Comparison of ENCODE assay signal across 12 cellular contexts in genomic region chr2:168470188-168470879, GRCh38. TPM values are rescaled to one million over a fixed set of nuclear protein-coding genes. Genes with fewer than 3 reads are reported as not detected.
DNase-seq lines count a peak whose midpoint lies in the region; ATAC-seq and TF ChIP-seq lines count a peak whose summit lies in the region.
"Had no signal": no experiment of that assay in that cellular context is flagged by ENCODE, and none has a peak within 500 bp of the region (broad histone marks: within the 10 kb centered on the region; RNA-seq: fewer than 3 reads in every experiment).

No MANE protein-coding gene starts in this region.

- H3K27ac ChIP-seq in esophagus muscularis mucosa (replicated peaks in 1 of 4) (peak overlapping the region in 3 of 4 donors; percentile 25 to 59 (median 47)), tibial nerve (no peak overlapping the region)

- no peak for TF ChIP-seq POLR2A in esophagus muscularis mucosa (IDR thresholded peaks at IDR 0.05; ENCODE audit: low read depth)
- TF ChIP-seq POLR2A in tibial nerve (IDR thresholded peaks at IDR 0.05): no peak

- H3K4me1 Mint-ChIP-seq in activated T-cell treated with anti-CD3 and anti-CD28 coated beads, Interleukin-2, amount 50 U/mL, for 24 hours (ENCODE audit: low read depth): peaks cover 70% of the 10 kb centered on the region
- peaks cover 47% of the 10 kb centered on the region for H3K4me1 Mint-ChIP-seq in type B pancreatic cell (ENCODE audit: unreplicated experiment)

- no peak for DNase-seq in activated T-cell treated with anti-CD3 and anti-CD28 coated beads, Interleukin-2, amount 50 U/mL, for 24 hours
- DNase-seq in activated T-cell treated with anti-CD3 and anti-CD28 coated beads, Interleukin-2, amount 50 U/mL, for 48 hours: no peak
- DNase-seq in NAMALWA (ENCODE audit: low spot score) (peak; percentile 9), esophagus muscularis mucosa (ENCODE audit: extremely low spot score) (no peak), type B pancreatic cell (ENCODE audit: extremely low spot score, unreplicated experiment) (no peak), tibial nerve (ENCODE audit: low spot score in 2 of 2) (no peak)
- DNase-seq: effector memory CD4-positive, alpha-beta T cell; heart right ventricle; NCI-H526 treated with DMSO at 0.1 percent for 48 hours had no signal

- no peaks in the 10 kb centered on the region for H3K9me3 Mint-ChIP-seq in activated T-cell treated with anti-CD3 and anti-CD28 coated beads, Interleukin-2, amount 50 U/mL, for 24 hours
- no peaks in the 10 kb centered on the region for H3K9me3 Mint-ChIP-seq in type B pancreatic cell

- ATAC-seq in GM21381 (IDR thresholded peaks at IDR 0.05; ENCODE audit: unreplicated experiment) (no peak), GM19328 (IDR thresholded peaks at IDR 0.05; ENCODE audit: unreplicated experiment) (no peak)
- ATAC-seq: sciatic nerve had no signal

- H3K27me3 ChIP-seq in esophagus muscularis mucosa: no peaks in the 10 kb centered on the region
- no peaks in the 10 kb centered on the region for H3K27me3 ChIP-seq in tibial nerve
- H3K27me3 ChIP-seq: heart right ventricle had no signal

- intact Hi-C loops in esophagus muscularis mucosa (cut with DNase I): no loop called here

- H3K4me3 ChIP-seq in esophagus muscularis mucosa: no peak overlapping the region
- H3K4me3 ChIP-seq in tibial nerve: no peak overlapping the region
- H3K4me3 ChIP-seq: heart right ventricle had no signal

- no peaks in the 10 kb centered on the region for H3K27me3 Mint-ChIP-seq in activated T-cell treated with anti-CD3 and anti-CD28 coated beads, Interleukin-2, amount 50 U/mL, for 24 hours
- no peaks in the 10 kb centered on the region for H3K27me3 Mint-ChIP-seq in type B pancreatic cell

- peak overlapping the region; percentile 61 for H3K27ac Mint-ChIP-seq in activated T-cell treated with anti-CD3 and anti-CD28 coated beads, Interleukin-2, amount 50 U/mL, for 24 hours
- H3K27ac Mint-ChIP-seq in type B pancreatic cell: peak overlapping the region; percentile 57

- TF ChIP-seq CTCF in esophagus muscularis mucosa (IDR thresholded peaks at IDR 0.05): no peak
- no peak for TF ChIP-seq CTCF in type B pancreatic cell (conservative IDR thresholded peaks at IDR 0.05)
- TF ChIP-seq CTCF in tibial nerve (IDR thresholded peaks at IDR 0.05): no peak

- peaks cover 43 to 64% (median 63%) of the 10 kb centered on the region in 4 donors for H3K4me1 ChIP-seq in esophagus muscularis mucosa
- H3K4me1 ChIP-seq in tibial nerve: peaks cover 0 to 28% (median 17%) of the 10 kb centered on the region in 4 donors

- 92% methylated on average over 3 of the region's 3 CpGs for WGBS in esophagus muscularis mucosa
- WGBS in tibial nerve, 2 donors: 77 to 81% methylated on average over 3 of the region's 3 CpGs

- TF ChIP-seq EP300 in esophagus muscularis mucosa (IDR thresholded peaks at IDR 0.05) (no peak), tibial nerve (IDR thresholded peaks at IDR 0.05) (no peak)

- peaks cover 2% of the 10 kb centered on the region for H3K36me3 Mint-ChIP-seq in activated T-cell treated with anti-CD3 and anti-CD28 coated beads, Interleukin-2, amount 50 U/mL, for 24 hours (ENCODE audit: low read depth)
- peaks cover 13% of the 10 kb centered on the region for H3K36me3 Mint-ChIP-seq in type B pancreatic cell

- H3K9me3 ChIP-seq in esophagus muscularis mucosa (no peaks in the 10 kb centered on the region), tibial nerve (no peaks in the 10 kb centered on the region)
- H3K9me3 ChIP-seq: heart right ventricle had no signal

- no peak overlapping the region for H3K4me3 Mint-ChIP-seq in activated T-cell treated with anti-CD3 and anti-CD28 coated beads, Interleukin-2, amount 50 U/mL, for 24 hours
- H3K4me3 Mint-ChIP-seq in type B pancreatic cell: no peak overlapping the region

- H3K36me3 ChIP-seq in esophagus muscularis mucosa (no peaks in the 10 kb centered on the region), tibial nerve (no peaks in the 10 kb centered on the region)
- H3K36me3 ChIP-seq: heart right ventricle had no signal

RNA-seq across cellular contexts. Expression of gene CERS6, which starts 14.3 kb away (rescaled TPM):
- total RNA-seq in esophagus muscularis mucosa (10 to 100 TPM; 46.6 to 67.7 (median 53.6) TPM), type B pancreatic cell (ENCODE audit: low replicate concordance) (36.9 and 43.0 TPM in 2 replicates), tibial nerve (10 to 100 TPM; 37.7 to 38.7 (median 37.8) TPM)

Comparison
In these comparisons a context has a peak if more than half of its experiments do, and no peak if none do; other contexts are left out.
1. H3K27ac ChIP-seq: peak in esophagus muscularis mucosa (3 of 4); none in tibial nerve (0 of 4).